12 cellular contexts compared by ENCODE assay signal in the genomic region with DNA sequence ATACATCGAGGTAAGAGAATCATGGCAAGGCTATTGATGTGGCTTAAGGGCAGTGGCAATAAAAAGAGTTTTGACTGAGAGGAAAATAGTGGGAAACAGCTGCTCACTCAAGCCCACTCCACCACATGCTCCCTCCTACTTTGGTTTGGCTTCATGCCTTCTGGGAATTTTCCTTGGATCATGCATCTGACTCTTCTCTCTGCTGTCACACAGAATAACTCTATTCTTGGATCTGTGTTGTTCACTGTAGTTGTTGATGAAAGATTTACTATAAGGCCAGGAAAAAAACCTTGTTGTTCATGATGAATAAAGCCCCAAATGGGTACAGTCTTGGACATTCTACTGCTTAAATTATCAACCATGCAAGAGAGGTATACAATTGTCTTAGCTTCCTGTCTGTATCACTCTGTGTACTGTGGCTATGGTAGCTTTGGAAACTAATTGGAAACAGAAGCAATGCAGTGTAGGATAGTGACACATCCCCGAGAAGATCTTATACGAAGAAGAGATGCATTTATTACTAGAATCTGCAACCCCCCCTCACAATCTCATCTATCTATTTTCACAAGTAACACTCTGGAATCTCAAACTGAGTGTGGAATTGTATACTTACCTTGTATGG.
DNase-seq lines count a peak whose midpoint lies in the region; ATAC-seq and TF ChIP-seq lines count a peak whose summit lies in the region.
"Had no signal": no experiment of that assay in that cellular context is flagged by ENCODE, and none has a peak within 500 bp of the region (broad histone marks: within the 10 kb centered on the region; RNA-seq: fewer than 3 reads in every experiment).

No MANE protein-coding gene starts in this region.

- intact Hi-C loops in right cardiac atrium (cut with DNase I), result no loop called here

- H3K4me3 ChIP-seq in right cardiac atrium (ENCODE audit: low read length), result no peak overlapping the region
- H3K4me3 ChIP-seq: SJSA1 had no signal

- DNase-seq in NCI-H1105 treated with DMSO at 0.1 percent for 48 hours (lab: John Stamatoyannopoulos, UW) (peak; percentile 42), NCI-H1105 (lab: John Stamatoyannopoulos, UW) (no peak), chondrocyte (ENCODE audit: low spot score) (no peak), right cardiac atrium (no peak), superior temporal gyrus (ENCODE audit: extremely low spot score) (peak; percentile 69), NCI-H1048 (lab: John Stamatoyannopoulos, UW) (no peak)
- DNase-seq: 8988T; naive thymus-derived CD4-positive, alpha-beta T cell had no signal

- H3K27ac ChIP-seq in right cardiac atrium (ENCODE audit: low read length), result no peak overlapping the region
- H3K27ac ChIP-seq: SJSA1 had no signal

- peaks cover 36% of the 10 kb centered on the region for H3K4me1 Mint-ChIP-seq in chondrocyte (ENCODE audit: low read depth)
- H3K4me1 Mint-ChIP-seq: naive thymus-derived CD4-positive, alpha-beta T cell had no signal

- no peaks in the 10 kb centered on the region for H3K4me1 ChIP-seq in right cardiac atrium (ENCODE audit: control insufficient read depth, insufficient read depth, low read length)

- no peaks in the 10 kb centered on the region for H3K27me3 Mint-ChIP-seq in chondrocyte (ENCODE audit: low read depth)

- H3K9me3 ChIP-seq in right cardiac atrium (ENCODE audit: control insufficient read depth, low read length), result no peaks in the 10 kb centered on the region
- H3K9me3 ChIP-seq: SJSA1 had no signal

- H3K4me3 Mint-ChIP-seq in chondrocyte (ENCODE audit: unreplicated experiment), result no peak overlapping the region
- H3K4me3 Mint-ChIP-seq: naive thymus-derived CD4-positive, alpha-beta T cell had no signal

- TF ChIP-seq CTCF in chondrocyte (IDR thresholded peaks at IDR 0.05), result no peak

- peak overlapping the region; percentile 62 for H3K27ac Mint-ChIP-seq in chondrocyte (ENCODE audit: unreplicated experiment)
- H3K27ac Mint-ChIP-seq: activated T-helper 2 cell treated with anti-CD3 and anti-CD28 coated beads, Interferon-gamma antibody, Interleukin-2, Interleukin-4, amounts not matched to agents 10 μg/mL and 5 μg/mL and 100 μg/mL, durations not matched to agents 14 hours and 24 hours and 36 hours; naive thymus-derived CD4-positive, alpha-beta T cell had no signal

- ATAC-seq in right cardiac atrium (peak; percentile 59 to 64), GM18873 (IDR thresholded peaks at IDR 0.05; ENCODE audit: low FRiP score, unreplicated experiment) (no peak), HG03095 (IDR thresholded peaks at IDR 0.05; ENCODE audit: unreplicated experiment) (no peak)
- ATAC-seq: naive thymus-derived CD4-positive, alpha-beta T cell had no signal

- H3K9me3 Mint-ChIP-seq in chondrocyte (ENCODE audit: low read depth), result no peaks in the 10 kb centered on the region
- H3K9me3 Mint-ChIP-seq: activated T-helper 2 cell treated with anti-CD3 and anti-CD28 coated beads, Interferon-gamma antibody, Interleukin-2, Interleukin-4, amounts not matched to agents 10 μg/mL and 5 μg/mL and 100 μg/mL, durations not matched to agents 14 hours and 24 hours and 36 hours had no signal

- WGBS in right cardiac atrium, result 36% methylated on average over 3 of the region's 3 CpGs

- H3K27me3 ChIP-seq in right cardiac atrium (ENCODE audit: control insufficient read depth, insufficient read depth), result no peaks in the 10 kb centered on the region
- H3K27me3 ChIP-seq: SJSA1 had no signal

- no peaks in the 10 kb centered on the region for H3K36me3 Mint-ChIP-seq in chondrocyte (ENCODE audit: low read depth)

Comparison
In these comparisons a context has a peak if more than half of its experiments do, and no peak if none do; other contexts are left out.
1. DNase-seq: peak in NCI-H1105 treated with DMSO at 0.1 percent for 48 hours (single experiment) and superior temporal gyrus (single experiment); none in NCI-H1105 (single experiment), chondrocyte (single experiment), right cardiac atrium (0 of 3) and NCI-H1048 (single experiment).
2. ATAC-seq: peak in right cardiac atrium (2 of 2); none in GM18873 (single experiment) and HG03095 (single experiment).